In the genomic region with DNA sequence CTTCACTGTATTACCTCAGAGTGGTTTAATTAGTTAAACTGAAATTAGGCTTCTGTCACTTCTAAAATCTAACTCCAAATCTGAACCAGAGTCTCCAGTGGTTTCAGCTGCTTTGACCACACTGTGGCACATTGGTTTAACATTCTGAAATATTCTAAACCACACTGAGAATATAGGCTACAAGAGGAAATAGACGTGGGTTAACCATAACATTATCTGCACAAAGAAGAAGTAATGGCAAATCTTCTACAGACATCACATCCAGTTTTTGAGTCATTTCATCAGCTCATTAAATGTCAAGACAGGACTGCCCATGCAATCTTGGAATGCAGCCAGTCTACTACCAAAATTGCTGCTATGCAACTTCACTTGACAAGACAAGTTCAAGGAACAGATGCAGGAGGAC, we compare ENCODE assay signal across 8 cellular contexts.
DNase-seq lines count a peak whose midpoint lies in the region; ATAC-seq, FAIRE-seq and TF ChIP-seq lines count a peak whose summit lies in the region.

No MANE protein-coding gene starts in this region.

- no peaks in the 10 kb centered on the region for H3K9me3 Mint-ChIP-seq in stimulated activated memory B cell treated with anti-CD40 and anti-IgM and Interleukin-4, amounts not matched to agents 10 μg/mL and 1 μg/mL and 100 μg/mL, for 72 hours
- no peaks in the 10 kb centered on the region for H3K9me3 Mint-ChIP-seq in Caco-2 (ENCODE audit: unreplicated experiment)

- peaks cover 0 to 28% (median 0%) of the 10 kb centered on the region in 3 donors for H3K4me1 ChIP-seq in gastroesophageal sphincter
- peaks cover 14% of the 10 kb centered on the region for H3K4me1 ChIP-seq in HepG2 (ENCODE audit: insufficient read depth, low read length)
- no peaks in the 10 kb centered on the region for H3K4me1 ChIP-seq in Caco-2

- WGBS in gastroesophageal sphincter (ENCODE audit: low coverage in 1 of 2), 2 donors, result 23 to 33% methylated on average over 1 of the region's 1 CpG
- WGBS in HepG2 (ENCODE audit: low lambda C conversion rate), result 89% methylated on average over 1 of the region's 1 CpG

- no peak overlapping the region for H3K9ac ChIP-seq in HepG2 (ENCODE audit: insufficient read depth, low read depth, low read length)

- H3K27me3 ChIP-seq in gastroesophageal sphincter (no peaks in the 10 kb centered on the region), HepG2 (ENCODE audit: control insufficient read depth in 1 of 2, insufficient read depth in 2 of 2, low read length in 2 of 2) (no peaks in the 10 kb centered on the region), Caco-2 (replicated peaks; ENCODE audit: control insufficient read depth, insufficient read depth, low read length) (no peaks in the 10 kb centered on the region)

- H3K9me3 ChIP-seq in gastroesophageal sphincter (no peaks in the 10 kb centered on the region), HepG2 (ENCODE audit: low read length) (no peaks in the 10 kb centered on the region), Caco-2 (no peaks in the 10 kb centered on the region)

- TF ChIP-seq EP300 in gastroesophageal sphincter (IDR thresholded peaks at IDR 0.05), result no peak
- TF ChIP-seq EP300 in HepG2 (IDR thresholded peaks at IDR 0.05; ENCODE audit: low read depth in 2 of 2, low read length in 2 of 2), result no peak
- TF ChIP-seq EP300 in HepG2 (CRISPR knock-in tag; IDR thresholded peaks at IDR 0.05; ENCODE audit: borderline replicate concordance), result no peak

- H3K36me3 Mint-ChIP-seq in stimulated activated memory B cell treated with anti-CD40 and anti-IgM and Interleukin-4, amounts not matched to agents 10 μg/mL and 1 μg/mL and 100 μg/mL, for 72 hours, result no peaks in the 10 kb centered on the region
- H3K36me3 Mint-ChIP-seq in Caco-2 (ENCODE audit: insufficient read depth, unreplicated experiment), result peaks cover 9% of the 10 kb centered on the region

- POLR2A ChIA-PET in HepG2 (lab: Yijun Ruan, JAX), result no interaction called here
- POLR2A ChIA-PET in Caco-2 (lab: Charles Lee), result no interaction called here

- in situ Hi-C loops in astrocyte of the cerebellum (cut with HindIII; ENCODE audit: low sequenced_read_pairs) (no loop called here), HepG2 (cut with HindIII; ENCODE audit: extremely low pct_ligation_motif_present, low pct_unique_long_range_greater_than_20kb) (no loop called here)

- CTCF ChIA-PET in HepG2 (lab: Yijun Ruan, JAX; ENCODE audit: low intra/inter-chr PET ratio, low total read pairs), result no interaction called here
- CTCF ChIA-PET in Caco-2 (lab: Charles Lee), result interaction anchor here (0.7 kb wide), 1 partner anchor 54 kb away, joined by 3 read pairs; no protein-coding TSS in a partner anchor

- no peak for TF ChIP-seq RAD21 in HepG2 (CRISPR knock-in tag; IDR thresholded peaks at IDR 0.05)

- no peak overlapping the region for H3K4me3 ChIP-seq in astrocyte of the cerebellum (ENCODE audit: low read depth, low read length)
- H3K4me3 ChIP-seq in gastroesophageal sphincter, result no peak overlapping the region
- no peak overlapping the region for H3K4me3 ChIP-seq in HepG2 (replicated peaks in 1 of 3; ENCODE audit: insufficient read depth in 1 of 3, low read depth in 2 of 3, low read length in 3 of 3)
- no peak overlapping the region for H3K4me3 ChIP-seq in Caco-2 (ENCODE audit: low read depth, low read length)

- peak overlapping the region in 1 of 4 donors; percentile 4 for H3K27ac ChIP-seq in gastroesophageal sphincter
- no peak overlapping the region for H3K27ac ChIP-seq in HepG2 (ENCODE audit: extremely low read length, insufficient read depth, low read length)

- TF ChIP-seq CTCF in astrocyte of the cerebellum (IDR thresholded peaks at IDR 0.05; ENCODE audit: low read depth, low read length, missing control alignments) (no peak), gastroesophageal sphincter (IDR thresholded peaks at IDR 0.05) (no peak), HepG2 (CRISPR knock-in tag; IDR thresholded peaks at IDR 0.05) (no peak), Caco-2 (IDR thresholded peaks at IDR 0.05; ENCODE audit: insufficient read depth in 1 of 2, low read depth in 1 of 2, low read length in 1 of 2, severe bottlenecking in 1 of 2, unreplicated experiment in 1 of 2) (no peak)

- peaks cover 16% of the 10 kb centered on the region for H3K4me1 Mint-ChIP-seq in stimulated activated memory B cell treated with anti-CD40 and anti-IgM and Interleukin-4, amounts not matched to agents 10 μg/mL and 1 μg/mL and 100 μg/mL, for 72 hours
- peaks cover 10% of the 10 kb centered on the region for H3K4me1 Mint-ChIP-seq in Caco-2 (ENCODE audit: low read depth, unreplicated experiment)

- ATAC-seq in GM19328 (IDR thresholded peaks at IDR 0.05; ENCODE audit: unreplicated experiment) (peak; percentile 74), HG03460 (IDR thresholded peaks at IDR 0.05; ENCODE audit: unreplicated experiment) (peak; percentile 88), gastroesophageal sphincter (no peak), HepG2 (no peak)
- peak; percentile 79 for ATAC-seq in stimulated activated memory B cell treated with anti-CD40 and anti-IgM and Interleukin-4, amounts not matched to agents 10 μg/mL and 1 μg/mL and 100 μg/mL, for 72 hours

- no peak overlapping the region for H3K27ac Mint-ChIP-seq in stimulated activated memory B cell treated with anti-CD40 and anti-IgM and Interleukin-4, amounts not matched to agents 10 μg/mL and 1 μg/mL and 100 μg/mL, for 72 hours
- H3K27ac Mint-ChIP-seq in Caco-2 (ENCODE audit: unreplicated experiment), result no peak overlapping the region

- peak; percentile 37 for DNase-seq in DMS79 (lab: John Stamatoyannopoulos, UW)
- DNase-seq in astrocyte of the cerebellum (ENCODE audit: low read depth), result peak; percentile 43
- no peak for DNase-seq in HepG2 (ENCODE audit: low spot score)
- DNase-seq in Caco-2, result no peak

- intact Hi-C loops in HepG2 (cut with micrococcal nuclease; ENCODE audit: unreplicated experiment), result no loop called here
- intact Hi-C loops in Caco-2 (cut with micrococcal nuclease; ENCODE audit: unreplicated experiment), result loop anchor here (5.0 kb wide), 1 partner anchor 95 kb away; a partner anchor contains a TSS

- no peak overlapping the region for H2AFZ ChIP-seq in HepG2 (ENCODE audit: low read length)

- H3K36me3 ChIP-seq in gastroesophageal sphincter, result no peaks in the 10 kb centered on the region
- peaks cover 1 to 9% of the 10 kb centered on the region in 2 experiments; a peak in 2 of 5 replicates for H3K36me3 ChIP-seq in HepG2 (replicated peaks in 1 of 2; ENCODE audit: control insufficient read depth in 1 of 2, insufficient read depth in 2 of 2, low read length in 2 of 2)
- 0 out of 2 replicates have a peak, but pooled peaks cover 1% of the 10 kb centered on the region for H3K36me3 ChIP-seq in Caco-2 (ENCODE audit: control insufficient read depth, insufficient read depth, low read length)

- H3K4me3 Mint-ChIP-seq in stimulated activated memory B cell treated with anti-CD40 and anti-IgM and Interleukin-4, amounts not matched to agents 10 μg/mL and 1 μg/mL and 100 μg/mL, for 72 hours, result no peak overlapping the region
- H3K4me3 Mint-ChIP-seq in Caco-2 (ENCODE audit: unreplicated experiment), result no peak overlapping the region

- BruUV-seq in HepG2 (replicated peaks; lab: Mats Ljungman, UMichigan), result no TSS peak
- no TSS peak for BruUV-seq in Caco-2 (replicated peaks; lab: Mats Ljungman, UMichigan)

- no peak for FAIRE-seq in HepG2 (lab: Jason Lieb, UNC)

- 0 out of 2 replicates have a peak, but pooled peaks cover 2% of the 10 kb centered on the region for H4K20me1 ChIP-seq in HepG2 (ENCODE audit: insufficient read depth, low read length)

- H3K27me3 Mint-ChIP-seq in stimulated activated memory B cell treated with anti-CD40 and anti-IgM and Interleukin-4, amounts not matched to agents 10 μg/mL and 1 μg/mL and 100 μg/mL, for 72 hours, result peaks cover 12% of the 10 kb centered on the region
- no peaks in the 10 kb centered on the region for H3K27me3 Mint-ChIP-seq in Caco-2 (ENCODE audit: insufficient read depth, unreplicated experiment)

- no peak overlapping the region for H3K4me2 ChIP-seq in HepG2 (ENCODE audit: low read depth, low read length)

- H3K79me2 ChIP-seq in HepG2 (ENCODE audit: insufficient read depth, low read length), result peaks cover 5% of the 10 kb centered on the region

- TF ChIP-seq POLR2A in gastroesophageal sphincter (IDR thresholded peaks at IDR 0.05), result no peak
- no peak for TF ChIP-seq POLR2A in HepG2 (IDR thresholded peaks at IDR 0.05; ENCODE audit: insufficient read depth in 1 of 2, low read depth in 2 of 2, low read length in 2 of 2)

TF ChIP-seq in HepG2, 621 proteins besides CTCF, POLR2A, EP300 and RAD21 (continues in another document):
- TF ChIP-seq, protein P1, sequence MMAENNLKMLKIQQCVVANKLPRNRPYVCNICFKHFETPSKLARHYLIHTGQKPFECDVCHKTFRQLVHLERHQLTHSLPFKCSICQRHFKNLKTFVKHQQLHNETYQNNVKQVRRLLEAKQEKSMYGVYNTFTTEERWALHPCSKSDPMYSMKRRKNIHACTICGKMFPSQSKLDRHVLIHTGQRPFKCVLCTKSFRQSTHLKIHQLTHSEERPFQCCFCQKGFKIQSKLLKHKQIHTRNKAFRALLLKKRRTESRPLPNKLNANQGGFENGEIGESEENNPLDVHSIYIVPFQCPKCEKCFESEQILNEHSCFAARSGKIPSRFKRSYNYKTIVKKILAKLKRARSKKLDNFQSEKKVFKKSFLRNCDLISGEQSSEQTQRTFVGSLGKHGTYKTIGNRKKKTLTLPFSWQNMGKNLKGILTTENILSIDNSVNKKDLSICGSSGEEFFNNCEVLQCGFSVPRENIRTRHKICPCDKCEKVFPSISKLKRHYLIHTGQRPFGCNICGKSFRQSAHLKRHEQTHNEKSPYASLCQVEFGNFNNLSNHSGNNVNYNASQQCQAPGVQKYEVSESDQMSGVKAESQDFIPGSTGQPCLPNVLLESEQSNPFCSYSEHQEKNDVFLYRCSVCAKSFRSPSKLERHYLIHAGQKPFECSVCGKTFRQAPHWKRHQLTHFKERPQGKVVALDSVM (CRISPR knock-in tag; IDR thresholded peaks at IDR 0.05), result no peak
- TF ChIP-seq, protein P2, sequence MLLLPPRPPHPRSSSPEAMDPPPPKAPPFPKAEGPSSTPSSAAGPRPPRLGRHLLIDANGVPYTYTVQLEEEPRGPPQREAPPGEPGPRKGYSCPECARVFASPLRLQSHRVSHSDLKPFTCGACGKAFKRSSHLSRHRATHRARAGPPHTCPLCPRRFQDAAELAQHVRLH (CRISPR knock-in tag; IDR thresholded peaks at IDR 0.05; ENCODE audit: borderline replicate concordance, low read depth), result no peak
- no peak for TF ChIP-seq CHD2 (IDR thresholded peaks at IDR 0.05; ENCODE audit: low read depth, low read length)
- no peak for TF ChIP-seq PPARG (CRISPR knock-in tag; conservative IDR thresholded peaks at IDR 0.05)

Comparison
In these comparisons a context has a peak if more than half of its experiments do, and no peak if none do; other contexts are left out.
1. DNase-seq: peak in DMS79 (single experiment) and astrocyte of the cerebellum (single experiment); none in HepG2 (single experiment) and Caco-2 (0 of 2).
2. ATAC-seq: peak in GM19328 (single experiment), HG03460 (single experiment) and stimulated activated memory B cell treated with anti-CD40 and anti-IgM and Interleukin-4, amounts not matched to agents 10 μg/mL and 1 μg/mL and 100 μg/mL, for 72 hours (single experiment); none in gastroesophageal sphincter (single experiment) and HepG2 (single experiment).